1 cellular context compared by ENCODE assay signal in the genomic region with DNA sequence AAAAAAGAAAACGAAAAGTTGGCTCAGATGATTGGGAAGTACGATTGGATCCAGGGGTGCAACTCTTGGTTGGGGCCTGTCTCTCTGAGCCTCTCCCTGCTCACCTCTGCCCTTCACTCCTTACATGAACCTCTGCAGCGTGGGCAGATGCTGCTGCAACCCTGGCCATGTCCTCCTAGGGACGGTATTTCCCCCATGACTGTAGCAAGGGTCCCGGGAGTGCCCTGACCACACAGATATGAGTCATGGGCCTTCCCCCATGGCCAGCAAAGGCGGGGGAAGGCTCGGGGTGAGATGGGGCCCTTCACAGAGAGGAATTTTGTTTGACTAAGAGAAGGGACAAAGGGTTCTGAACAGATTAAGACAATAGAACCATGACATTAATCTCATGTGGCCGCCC.
TF ChIP-seq lines count a peak whose summit lies in the region.

No MANE protein-coding gene starts in this region.

TF ChIP-seq in GM23338, 12 proteins besides CTCF, POLR2A, EP300 and RAD21 (continued from another document):
- TF ChIP-seq, protein P1, sequence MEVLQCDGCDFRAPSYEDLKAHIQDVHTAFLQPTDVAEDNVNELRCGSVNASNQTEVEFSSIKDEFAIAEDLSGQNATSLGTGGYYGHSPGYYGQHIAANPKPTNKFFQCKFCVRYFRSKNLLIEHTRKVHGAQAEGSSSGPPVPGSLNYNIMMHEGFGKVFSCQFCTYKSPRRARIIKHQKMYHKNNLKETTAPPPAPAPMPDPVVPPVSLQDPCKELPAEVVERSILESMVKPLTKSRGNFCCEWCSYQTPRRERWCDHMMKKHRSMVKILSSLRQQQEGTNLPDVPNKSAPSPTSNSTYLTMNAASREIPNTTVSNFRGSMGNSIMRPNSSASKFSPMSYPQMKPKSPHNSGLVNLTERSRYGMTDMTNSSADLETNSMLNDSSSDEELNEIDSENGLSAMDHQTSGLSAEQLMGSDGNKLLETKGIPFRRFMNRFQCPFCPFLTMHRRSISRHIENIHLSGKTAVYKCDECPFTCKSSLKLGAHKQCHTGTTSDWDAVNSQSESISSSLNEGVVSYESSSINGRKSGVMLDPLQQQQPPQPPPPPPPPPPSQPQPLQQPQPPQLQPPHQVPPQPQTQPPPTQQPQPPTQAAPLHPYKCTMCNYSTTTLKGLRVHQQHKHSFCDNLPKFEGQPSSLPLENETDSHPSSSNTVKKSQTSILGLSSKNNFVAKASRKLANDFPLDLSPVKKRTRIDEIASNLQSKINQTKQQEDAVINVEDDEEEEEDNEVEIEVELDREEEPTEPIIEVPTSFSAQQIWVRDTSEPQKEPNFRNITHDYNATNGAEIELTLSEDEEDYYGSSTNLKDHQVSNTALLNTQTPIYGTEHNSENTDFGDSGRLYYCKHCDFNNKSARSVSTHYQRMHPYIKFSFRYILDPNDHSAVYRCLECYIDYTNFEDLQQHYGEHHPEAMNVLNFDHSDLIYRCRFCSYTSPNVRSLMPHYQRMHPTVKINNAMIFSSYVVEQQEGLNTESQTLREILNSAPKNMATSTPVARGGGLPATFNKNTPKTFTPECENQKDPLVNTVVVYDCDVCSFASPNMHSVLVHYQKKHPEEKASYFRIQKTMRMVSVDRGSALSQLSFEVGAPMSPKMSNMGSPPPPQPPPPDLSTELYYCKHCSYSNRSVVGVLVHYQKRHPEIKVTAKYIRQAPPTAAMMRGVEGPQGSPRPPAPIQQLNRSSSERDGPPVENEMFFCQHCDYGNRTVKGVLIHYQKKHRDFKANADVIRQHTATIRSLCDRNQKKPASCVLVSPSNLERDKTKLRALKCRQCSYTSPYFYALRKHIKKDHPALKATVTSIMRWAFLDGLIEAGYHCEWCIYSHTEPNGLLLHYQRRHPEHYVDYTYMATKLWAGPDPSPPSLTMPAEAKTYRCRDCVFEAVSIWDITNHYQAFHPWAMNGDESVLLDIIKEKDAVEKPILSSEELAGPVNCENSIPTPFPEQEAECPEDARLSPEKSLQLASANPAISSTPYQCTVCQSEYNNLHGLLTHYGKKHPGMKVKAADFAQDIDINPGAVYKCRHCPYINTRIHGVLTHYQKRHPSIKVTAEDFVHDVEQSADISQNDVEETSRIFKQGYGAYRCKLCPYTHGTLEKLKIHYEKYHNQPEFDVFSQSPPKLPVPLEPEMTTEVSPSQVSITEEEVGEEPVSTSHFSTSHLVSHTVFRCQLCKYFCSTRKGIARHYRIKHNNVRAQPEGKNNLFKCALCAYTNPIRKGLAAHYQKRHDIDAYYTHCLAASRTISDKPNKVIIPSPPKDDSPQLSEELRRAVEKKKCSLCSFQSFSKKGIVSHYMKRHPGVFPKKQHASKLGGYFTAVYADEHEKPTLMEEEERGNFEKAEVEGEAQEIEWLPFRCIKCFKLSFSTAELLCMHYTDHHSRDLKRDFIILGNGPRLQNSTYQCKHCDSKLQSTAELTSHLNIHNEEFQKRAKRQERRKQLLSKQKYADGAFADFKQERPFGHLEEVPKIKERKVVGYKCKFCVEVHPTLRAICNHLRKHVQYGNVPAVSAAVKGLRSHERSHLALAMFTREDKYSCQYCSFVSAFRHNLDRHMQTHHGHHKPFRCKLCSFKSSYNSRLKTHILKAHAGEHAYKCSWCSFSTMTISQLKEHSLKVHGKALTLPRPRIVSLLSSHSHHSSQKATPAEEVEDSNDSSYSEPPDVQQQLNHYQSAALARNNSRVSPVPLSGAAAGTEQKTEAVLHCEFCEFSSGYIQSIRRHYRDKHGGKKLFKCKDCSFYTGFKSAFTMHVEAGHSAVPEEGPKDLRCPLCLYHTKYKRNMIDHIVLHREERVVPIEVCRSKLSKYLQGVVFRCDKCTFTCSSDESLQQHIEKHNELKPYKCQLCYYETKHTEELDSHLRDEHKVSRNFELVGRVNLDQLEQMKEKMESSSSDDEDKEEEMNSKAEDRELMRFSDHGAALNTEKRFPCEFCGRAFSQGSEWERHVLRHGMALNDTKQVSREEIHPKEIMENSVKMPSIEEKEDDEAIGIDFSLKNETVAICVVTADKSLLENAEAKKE (CRISPR knock-in tag; IDR thresholded peaks at IDR 0.05), result no peak
- TF ChIP-seq ZNF331 (CRISPR knock-in tag; IDR thresholded peaks at IDR 0.05; ENCODE audit: low read depth) (no peak), JUNB (IDR thresholded peaks at IDR 0.05; ENCODE audit: unreplicated experiment) (no peak), CREB1 (CRISPR knock-in tag; IDR thresholded peaks at IDR 0.05; ENCODE audit: low read depth) (no peak)
